ENCODE assay signal across 8 cellular contexts in the genomic region with DNA sequence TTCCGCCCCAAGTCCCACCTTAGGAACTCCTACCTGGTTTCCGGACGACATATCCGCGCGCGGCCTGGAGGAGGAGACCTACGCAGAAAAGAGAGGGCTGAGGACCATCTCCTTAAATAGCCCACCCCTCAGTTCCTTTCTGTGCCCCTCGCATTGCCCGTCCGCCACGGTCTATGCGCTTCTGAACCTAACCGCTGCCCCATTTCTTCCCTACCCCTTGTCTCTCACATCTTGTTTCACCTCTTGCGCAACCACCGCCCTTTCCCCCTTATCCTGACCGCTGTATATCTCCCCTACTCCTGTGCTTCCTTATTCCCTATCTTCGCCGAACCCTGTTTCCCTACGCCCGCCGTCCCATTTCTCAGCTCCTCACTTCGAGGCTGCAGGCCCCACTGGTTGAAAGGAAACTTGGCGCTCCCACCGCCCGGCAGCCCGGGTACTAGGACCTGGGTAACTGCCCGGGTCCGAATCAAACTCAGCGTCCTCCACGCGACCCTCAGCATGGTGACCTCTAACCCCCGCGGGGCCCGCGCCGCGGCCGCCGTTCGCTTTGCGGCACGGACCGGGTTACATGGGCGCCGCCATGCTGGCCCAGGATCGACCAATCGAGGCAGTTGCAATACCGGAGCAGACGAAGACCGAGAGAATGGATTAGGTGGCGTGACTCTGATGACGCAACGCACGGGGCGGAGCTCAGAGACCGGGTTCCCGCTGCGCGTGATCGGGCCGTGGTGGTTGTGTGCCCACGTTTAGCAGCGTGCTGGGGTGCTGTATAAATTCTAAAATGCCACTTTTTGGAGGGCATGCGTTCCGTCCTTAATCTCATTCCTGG. TPM values are rescaled to one million over a fixed set of nuclear protein-coding genes. Genes with fewer than 3 reads are reported as not detected.
A peak's percentile ranks its signal among the peaks of the same experiment; 100 is the strongest.
DNase-seq lines count a peak whose midpoint lies in the region; ATAC-seq and TF ChIP-seq lines count a peak whose summit lies in the region.

A gene (minus strand): TSS at position 612 of the 832 bp plus-strand sequence. CDS start 109 bp downstream, at position 503.

- no peaks in the 10 kb centered on the region for H3K9me3 Mint-ChIP-seq in activated naive CD4-positive, alpha-beta T cell treated with anti-CD3 and anti-CD28 coated beads, Interleukin-2, amount 50 U/mL, for 24 hours

- H3K79me2 ChIP-seq in SK-N-SH (ENCODE audit: insufficient read depth), result peaks cover 15% of the 10 kb centered on the region

- peak within 1 kb of the TSS; percentile 70 to 89 for H3K27ac ChIP-seq in SK-N-SH (ENCODE audit: low read depth in 2 of 2, low read length in 1 of 2)
- peak within 1 kb of the TSS; percentile 98 for H3K27ac ChIP-seq in temporal lobe (ENCODE audit: low read depth, low read length)

- no peaks in the 10 kb centered on the region for H3K27me3 ChIP-seq in SK-N-SH (ENCODE audit: insufficient read depth)

- H3K9me2 ChIP-seq in SK-N-SH, result no peaks in the 10 kb centered on the region

- DNase-seq in GM04504 (ENCODE audit: low read depth) (peak; percentile 93), NCI-H1048 (lab: John Stamatoyannopoulos, UW) (peak; percentile 76), SK-N-SH (peak; percentile 96), globus pallidus (ENCODE audit: low spot score) (peak; percentile 95), occipital lobe (lab: John Stamatoyannopoulos, UW) (peak; percentile 96)

- no peaks in the 10 kb centered on the region for H3K27me3 Mint-ChIP-seq in activated naive CD4-positive, alpha-beta T cell treated with anti-CD3 and anti-CD28 coated beads, Interleukin-2, amount 50 U/mL, for 24 hours

- POLR2A ChIA-PET in SK-N-SH (lab: Yijun Ruan, JAX), result interaction anchor here (1.0 to 2.4 kb wide), 3 partner anchors 10 to 14 kb away, joined by 4 to 22 read pairs (median 8); a partner anchor contains a TSS

- H3K9ac ChIP-seq in SK-N-SH, result peak within 1 kb of the TSS; percentile 93

- CTCF ChIA-PET in SK-N-SH (lab: Yijun Ruan, JAX), result interaction anchor here (1.0 to 1.4 kb wide), 2 partner anchors 12 to 52 kb away, joined by 3 to 4 read pairs; no protein-coding TSS in a partner anchor

- TF ChIP-seq EP300 in SK-N-SH (IDR thresholded peaks at IDR 0.05; ENCODE audit: borderline replicate concordance in 1 of 2, low read depth in 1 of 2, low read length in 1 of 2), result no peak

- no peaks in the 10 kb centered on the region for H4K20me1 ChIP-seq in SK-N-SH (ENCODE audit: insufficient read depth)

- H3K4me3 ChIP-seq in SK-N-SH (ENCODE audit: low read depth in 2 of 2, low read length in 1 of 2), result peak within 1 kb of the TSS; percentile 91 to 98

- H3K27ac Mint-ChIP-seq in activated naive CD4-positive, alpha-beta T cell treated with anti-CD3 and anti-CD28 coated beads, Interleukin-2, amount 50 U/mL, for 24 hours, result peak within 1 kb of the TSS; percentile 99

- H3F3A ChIP-seq in SK-N-SH (replicated peaks; ENCODE audit: insufficient read depth), result no peaks in the 10 kb centered on the region

- no peaks in the 10 kb centered on the region for H3K9me3 ChIP-seq in SK-N-SH

- peak within 1 kb of the TSS; percentile 97 for H3K4me3 Mint-ChIP-seq in activated naive CD4-positive, alpha-beta T cell treated with anti-CD3 and anti-CD28 coated beads, Interleukin-2, amount 50 U/mL, for 24 hours

- TF ChIP-seq CTCF in SK-N-SH (IDR thresholded peaks at IDR 0.05), result no peak

- peaks cover 0 to 10% of the 10 kb centered on the region in 2 experiments; a peak in 2 of 4 replicates for H3K4me1 ChIP-seq in SK-N-SH (ENCODE audit: control insufficient read depth in 1 of 2, insufficient read depth in 2 of 2, low read depth in 1 of 2, low read length in 1 of 2)

- peaks cover 14 to 29% of the 10 kb centered on the region in 2 experiments for H3K36me3 ChIP-seq in SK-N-SH (replicated peaks in 1 of 2; ENCODE audit: control insufficient read depth in 1 of 2, insufficient read depth in 2 of 2, low read length in 1 of 2)

- peak; percentile 91 for ATAC-seq in HG02571 (IDR thresholded peaks at IDR 0.05; ENCODE audit: unreplicated experiment)

- peak within 1 kb of the TSS; percentile 95 for H2AFZ ChIP-seq in SK-N-SH (ENCODE audit: low read depth)

- peak within 1 kb of the TSS; percentile 96 for H3K4me2 ChIP-seq in SK-N-SH

- H3K4me1 Mint-ChIP-seq in activated naive CD4-positive, alpha-beta T cell treated with anti-CD3 and anti-CD28 coated beads, Interleukin-2, amount 50 U/mL, for 24 hours, result peaks cover 27% of the 10 kb centered on the region

- no peak for TF ChIP-seq RAD21 in SK-N-SH (IDR thresholded peaks at IDR 0.05; ENCODE audit: low read length)

- under 1% methylated on average over 58 of the region's 66 CpGs for WGBS in SK-N-SH (ENCODE audit: low lambda C conversion rate)

- H3K36me3 Mint-ChIP-seq in activated naive CD4-positive, alpha-beta T cell treated with anti-CD3 and anti-CD28 coated beads, Interleukin-2, amount 50 U/mL, for 24 hours, result peaks cover 6% of the 10 kb centered on the region

TF ChIP-seq in SK-N-SH, 30 proteins besides CTCF, POLR2A, EP300 and RAD21 (continues in another document):
- TF ChIP-seq FOSL2 (IDR thresholded peaks at IDR 0.05; ENCODE audit: borderline replicate concordance, low read depth) (no peak), FOXJ3 (CRISPR knock-in tag; IDR thresholded peaks at IDR 0.05) (peak; percentile 47; the same call in 1 of the 2 replicates), MXI1 (IDR thresholded peaks at IDR 0.05; ENCODE audit: low read depth, low read length) (peak; percentile 96), ELF1 (IDR thresholded peaks at IDR 0.05) (peak; percentile 62), SIN3A (IDR thresholded peaks at IDR 0.05; ENCODE audit: borderline replicate concordance, low read depth, low read length) (no peak), RXRA (IDR thresholded peaks at IDR 0.05; ENCODE audit: borderline replicate concordance, low read depth) (no peak), RCOR1 (IDR thresholded peaks at IDR 0.05; ENCODE audit: low read length) (peak; percentile 40; the same call in 1 of the 2 replicates), GATA2 (CRISPR knock-in tag; IDR thresholded peaks at IDR 0.05) (no peak), NFIC (IDR thresholded peaks at IDR 0.05; ENCODE audit: borderline replicate concordance) (no peak), YY1 (IDR thresholded peaks at IDR 0.05; ENCODE audit: low read depth) (peak; percentile 100), POLR2AphosphoS5 (IDR thresholded peaks at IDR 0.05; ENCODE audit: low read depth, low read length) (peak; percentile 93), TAF1 (IDR thresholded peaks at IDR 0.05; ENCODE audit: borderline replicate concordance, low read depth, low read length) (peak; percentile 60; the same call in 1 of the 2 replicates)
- TF ChIP-seq, protein P1, sequence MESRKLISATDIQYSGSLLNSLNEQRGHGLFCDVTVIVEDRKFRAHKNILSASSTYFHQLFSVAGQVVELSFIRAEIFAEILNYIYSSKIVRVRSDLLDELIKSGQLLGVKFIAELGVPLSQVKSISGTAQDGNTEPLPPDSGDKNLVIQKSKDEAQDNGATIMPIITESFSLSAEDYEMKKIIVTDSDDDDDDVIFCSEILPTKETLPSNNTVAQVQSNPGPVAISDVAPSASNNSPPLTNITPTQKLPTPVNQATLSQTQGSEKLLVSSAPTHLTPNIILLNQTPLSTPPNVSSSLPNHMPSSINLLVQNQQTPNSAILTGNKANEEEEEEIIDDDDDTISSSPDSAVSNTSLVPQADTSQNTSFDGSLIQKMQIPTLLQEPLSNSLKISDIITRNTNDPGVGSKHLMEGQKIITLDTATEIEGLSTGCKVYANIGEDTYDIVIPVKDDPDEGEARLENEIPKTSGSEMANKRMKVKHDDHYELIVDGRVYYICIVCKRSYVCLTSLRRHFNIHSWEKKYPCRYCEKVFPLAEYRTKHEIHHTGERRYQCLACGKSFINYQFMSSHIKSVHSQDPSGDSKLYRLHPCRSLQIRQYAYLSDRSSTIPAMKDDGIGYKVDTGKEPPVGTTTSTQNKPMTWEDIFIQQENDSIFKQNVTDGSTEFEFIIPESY (IDR thresholded peaks at IDR 0.05; ENCODE audit: borderline replicate concordance, low read depth), result 0 out of 2 replicates have a peak, but pooled peaks have one; percentile 25
- TF ChIP-seq, protein P2, sequence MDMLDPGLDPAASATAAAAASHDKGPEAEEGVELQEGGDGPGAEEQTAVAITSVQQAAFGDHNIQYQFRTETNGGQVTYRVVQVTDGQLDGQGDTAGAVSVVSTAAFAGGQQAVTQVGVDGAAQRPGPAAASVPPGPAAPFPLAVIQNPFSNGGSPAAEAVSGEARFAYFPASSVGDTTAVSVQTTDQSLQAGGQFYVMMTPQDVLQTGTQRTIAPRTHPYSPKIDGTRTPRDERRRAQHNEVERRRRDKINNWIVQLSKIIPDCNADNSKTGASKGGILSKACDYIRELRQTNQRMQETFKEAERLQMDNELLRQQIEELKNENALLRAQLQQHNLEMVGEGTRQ (IDR thresholded peaks at IDR 0.05; ENCODE audit: borderline replicate concordance, low read depth, low read length), result peak; percentile 42; the same call in 1 of the 2 replicates
- TF ChIP-seq, protein P3, sequence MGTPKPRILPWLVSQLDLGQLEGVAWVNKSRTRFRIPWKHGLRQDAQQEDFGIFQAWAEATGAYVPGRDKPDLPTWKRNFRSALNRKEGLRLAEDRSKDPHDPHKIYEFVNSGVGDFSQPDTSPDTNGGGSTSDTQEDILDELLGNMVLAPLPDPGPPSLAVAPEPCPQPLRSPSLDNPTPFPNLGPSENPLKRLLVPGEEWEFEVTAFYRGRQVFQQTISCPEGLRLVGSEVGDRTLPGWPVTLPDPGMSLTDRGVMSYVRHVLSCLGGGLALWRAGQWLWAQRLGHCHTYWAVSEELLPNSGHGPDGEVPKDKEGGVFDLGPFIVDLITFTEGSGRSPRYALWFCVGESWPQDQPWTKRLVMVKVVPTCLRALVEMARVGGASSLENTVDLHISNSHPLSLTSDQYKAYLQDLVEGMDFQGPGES (IDR thresholded peaks at IDR 0.05; ENCODE audit: low read depth, low read length), result 0 out of 2 replicates have a peak, but pooled peaks have one; percentile 7
- TF ChIP-seq, protein P4, sequence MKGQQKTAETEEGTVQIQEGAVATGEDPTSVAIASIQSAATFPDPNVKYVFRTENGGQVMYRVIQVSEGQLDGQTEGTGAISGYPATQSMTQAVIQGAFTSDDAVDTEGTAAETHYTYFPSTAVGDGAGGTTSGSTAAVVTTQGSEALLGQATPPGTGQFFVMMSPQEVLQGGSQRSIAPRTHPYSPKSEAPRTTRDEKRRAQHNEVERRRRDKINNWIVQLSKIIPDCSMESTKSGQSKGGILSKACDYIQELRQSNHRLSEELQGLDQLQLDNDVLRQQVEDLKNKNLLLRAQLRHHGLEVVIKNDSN (IDR thresholded peaks at IDR 0.05; ENCODE audit: borderline replicate concordance, low read depth), result peak; percentile 71; the same call in 1 of the 2 replicates
- TF ChIP-seq, protein P5, sequence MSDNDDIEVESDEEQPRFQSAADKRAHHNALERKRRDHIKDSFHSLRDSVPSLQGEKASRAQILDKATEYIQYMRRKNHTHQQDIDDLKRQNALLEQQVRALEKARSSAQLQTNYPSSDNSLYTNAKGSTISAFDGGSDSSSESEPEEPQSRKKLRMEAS (IDR thresholded peaks at IDR 0.05; ENCODE audit: low read depth), result peak; percentile 90

RNA-seq across cellular contexts. Expression of the gene that starts here (rescaled TPM):
- 64.2 and 75.1 TPM in 2 replicates for polyA plus RNA-seq in SK-N-SH (2012; rRNA removed)
- 85.3 and 93.6 TPM in 2 replicates for polyA plus RNA-seq in SK-N-SH (2012; cell fraction: cytosol; rRNA removed)
- 39.3 and 42.8 TPM in 2 replicates for polyA plus RNA-seq in SK-N-SH (2012; cell fraction: nucleus; rRNA removed)
- total RNA-seq in occipital lobe (12.5 TPM), temporal lobe (10.8 TPM)

Comparison
In these comparisons a context has a peak if more than half of its experiments do, and no peak if none do; other contexts are left out.
1. Peak in every context shown above with its lines: DNase-seq, ATAC-seq, H3K4me3 ChIP-seq and H3K27ac ChIP-seq.